24 cellular contexts compared by ENCODE assay signal in genomic region chr1:199178646-199179045, GRCh38.
"Had no signal": no experiment of that assay in that cellular context is flagged by ENCODE, and none has a peak within 500 bp of the region (broad histone marks: within the 10 kb centered on the region; RNA-seq: fewer than 3 reads in every experiment).

No MANE protein-coding gene starts in this region.

- H3K4me3 ChIP-seq: K562, MG63, SJSA1, SK-N-MC had no signal

- H3K9ac ChIP-seq: KMS-11 had no signal

- H3K27me3 ChIP-seq: MG63, SJSA1 had no signal

- DNase-seq: IMR-90; MG63; NCI-H1092 treated with DMSO at 0.1 percent for 48 hours; NCI-H1436; NCI-H187; NCI-H2029; NCI-H2081 treated with DMSO at 0.1 percent for 48 hours; NCI-H2171; NCI-H226; NCI-H446; NCI-H510A; NCI-H524 treated with DMSO at 0.1 percent for 48 hours; NCI-H69; NCI-H774; NK-92 treated with Interleukin-12 subunit alpha and Interleukin-12 subunit beta, amount 100 ng/mL, for 24 hours; OCI-M1; Right ventricle myocardium superior; RPMI8226; SIG-M5; T-cell had no signal

- H3K4me2 ChIP-seq: KMS-11 had no signal

- H3K36me3 ChIP-seq: MG63, SJSA1 had no signal

- H3K9me3 ChIP-seq: MG63, SJSA1 had no signal

- H3K27ac ChIP-seq: KMS-11, SJSA1, SK-N-MC had no signal

- H3K4me1 ChIP-seq: SJSA1 had no signal

- ATAC-seq: K562, T-cell had no signal
